12 cellular contexts compared by ENCODE assay signal in the genomic region with DNA sequence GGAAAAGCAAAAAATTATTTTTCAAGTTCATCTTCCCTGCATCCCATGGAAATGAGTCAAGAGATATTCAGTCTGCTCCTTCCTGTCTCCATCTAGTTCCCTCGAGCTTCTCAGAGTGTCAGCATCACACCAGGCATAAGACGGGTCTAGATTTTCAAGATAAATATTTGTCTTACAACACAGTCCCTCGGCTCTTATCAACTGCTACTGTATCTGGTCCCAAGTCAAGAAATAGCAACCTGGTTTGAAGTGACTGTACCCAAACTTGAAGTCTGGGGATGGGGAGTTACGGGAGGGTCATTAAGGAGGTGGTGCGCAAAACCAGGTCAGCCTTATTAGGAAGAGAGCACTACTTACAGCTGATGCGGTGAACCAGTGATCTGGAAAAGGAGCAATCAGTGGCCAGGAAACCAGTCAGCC. TPM values are rescaled to one million over a fixed set of nuclear protein-coding genes. Genes with fewer than 3 reads are reported as not detected.
DNase-seq lines count a peak whose midpoint lies in the region; ATAC-seq and TF ChIP-seq lines count a peak whose summit lies in the region.
"Had no signal": no experiment of that assay in that cellular context is flagged by ENCODE, and none has a peak within 500 bp of the region (broad histone marks: within the 10 kb centered on the region; RNA-seq: fewer than 3 reads in every experiment).

No MANE protein-coding gene starts in this region.

- H3K9me3 ChIP-seq in esophagus muscularis mucosa: no peaks in the 10 kb centered on the region
- H3K9me3 ChIP-seq in osteoblast (ENCODE audit: low read depth, low read length): no peaks in the 10 kb centered on the region
- H3K9me3 ChIP-seq: gastrocnemius medialis had no signal

- TF ChIP-seq EP300 in esophagus muscularis mucosa (IDR thresholded peaks at IDR 0.05): no peak

- peak overlapping the region; percentile 78 for H2AFZ ChIP-seq in osteoblast (ENCODE audit: low read length)

- intact Hi-C loops in esophagus muscularis mucosa (cut with DNase I): no loop called here

- peak overlapping the region; percentile 45 for H3K4me2 ChIP-seq in osteoblast (ENCODE audit: insufficient read depth, low read length)

- TF ChIP-seq POLR2A in esophagus muscularis mucosa (IDR thresholded peaks at IDR 0.05; ENCODE audit: low read depth): no peak

- ATAC-seq in SK-N-SH treated with all-trans-retinoic acid at 6 μM for 48 hours (peak; percentile 67), GM19463 (IDR thresholded peaks at IDR 0.05; ENCODE audit: unreplicated experiment) (no peak), HG03095 (IDR thresholded peaks at IDR 0.05; ENCODE audit: unreplicated experiment) (no peak), GM18861 (IDR thresholded peaks at IDR 0.05; ENCODE audit: unreplicated experiment) (no peak), HG02759 (IDR thresholded peaks at IDR 0.05; ENCODE audit: unreplicated experiment) (no peak)
- ATAC-seq: gastrocnemius medialis; stimulated activated naive CD8-positive, alpha-beta T cell treated with anti-CD3 and anti-CD28 coated beads, Interleukin-15, amount 100 ng/mL, for 72 hours had no signal

- H4K20me1 ChIP-seq in osteoblast (ENCODE audit: insufficient read depth, low read length): no peaks in the 10 kb centered on the region

- H3K4me1 ChIP-seq in esophagus muscularis mucosa (peaks cover 83 to 100% (median 97%) of the 10 kb centered on the region in 4 donors), osteoblast (ENCODE audit: insufficient read depth, low read length) (peaks cover 23% of the 10 kb centered on the region)

- WGBS in esophagus muscularis mucosa: 68% methylated on average over 6 of the region's 6 CpGs

- peak; percentile 75 for DNase-seq in EL
- no peak for DNase-seq in esophagus muscularis mucosa (ENCODE audit: extremely low spot score)
- DNase-seq in osteoblast (ENCODE audit: insufficient read length, low spot score, missing footprints): peak; percentile 60
- DNase-seq: activated CD4-positive, alpha-beta T cell treated with anti-CD3 and anti-CD28 coated beads for 48 hours; DMS79 treated with DMSO at 0.1 percent for 48 hours; gastrocnemius medialis; stimulated activated naive CD8-positive, alpha-beta T cell treated with anti-CD3 and anti-CD28 coated beads, Interleukin-15, amount 100 ng/mL, for 72 hours had no signal

- H3K36me3 ChIP-seq in esophagus muscularis mucosa: no peaks in the 10 kb centered on the region
- no peaks in the 10 kb centered on the region for H3K36me3 ChIP-seq in osteoblast (ENCODE audit: insufficient read depth, low read length)
- H3K36me3 ChIP-seq: gastrocnemius medialis had no signal

- H3K27ac ChIP-seq in esophagus muscularis mucosa (replicated peaks in 1 of 4) (peak overlapping the region; percentile 92 to 99 (median 95)), osteoblast (ENCODE audit: low read depth, low read length) (peak overlapping the region; percentile 95)

- H3K27me3 ChIP-seq in esophagus muscularis mucosa (no peaks in the 10 kb centered on the region), osteoblast (ENCODE audit: insufficient read depth, low read length) (no peaks in the 10 kb centered on the region)
- H3K27me3 ChIP-seq: gastrocnemius medialis had no signal

- H3K4me3 ChIP-seq in esophagus muscularis mucosa (no peak overlapping the region), osteoblast (ENCODE audit: insufficient read depth, low read length) (no peak overlapping the region)
- H3K4me3 ChIP-seq: gastrocnemius medialis had no signal

- peaks cover 65% of the 10 kb centered on the region for H3K79me2 ChIP-seq in osteoblast (ENCODE audit: insufficient read depth, low read length)

- TF ChIP-seq CTCF in esophagus muscularis mucosa (IDR thresholded peaks at IDR 0.05) (no peak), osteoblast (IDR thresholded peaks at IDR 0.05; ENCODE audit: extremely low read depth, low read depth, low read length) (no peak)

TF ChIP-seq in SK-N-SH treated with all-trans-retinoic acid at 6 μM for 48 hours, 23 proteins besides CTCF, POLR2A, EP300 and RAD21:
- TF ChIP-seq ZC3H10 (CRISPR knock-in tag; IDR thresholded peaks at IDR 0.05) (no peak), ZFP3 (CRISPR knock-in tag; IDR thresholded peaks at IDR 0.05) (0 out of 2 replicates have a peak, but pooled peaks have one; percentile 21)

RNA-seq across cellular contexts. Expression of a gene that starts 29.8 kb away (rescaled TPM):
- 10 to 100 TPM; 44.6 to 78.6 (median 65.8) TPM for total RNA-seq in esophagus muscularis mucosa
- total RNA-seq in osteoblast: 13.6 and 18.8 TPM in 2 replicates
